In genomic region chr16:72068930-72069329, GRCh38 we compare ENCODE assay signal across 1 cellular context.
TF ChIP-seq lines count a peak whose summit lies in the region.

No MANE protein-coding gene starts in this region.

TF ChIP-seq in IMR-90, 13 proteins besides CTCF, POLR2A, EP300 and RAD21:
- TF ChIP-seq RCOR1 (IDR thresholded peaks at IDR 0.05; ENCODE audit: insufficient replicate concordance, low read length), result no peak
- TF ChIP-seq SMC3 (IDR thresholded peaks at IDR 0.05; ENCODE audit: low read depth, low read length), result no peak
- no peak for TF ChIP-seq MAZ (IDR thresholded peaks at IDR 0.05; ENCODE audit: borderline replicate concordance, low read depth, low read length)
- no peak for TF ChIP-seq ELK1 (IDR thresholded peaks at IDR 0.05; ENCODE audit: borderline replicate concordance, low read depth, low read length)
- TF ChIP-seq MXI1 (IDR thresholded peaks at IDR 0.05; ENCODE audit: borderline replicate concordance, low read depth, low read length), result no peak
- TF ChIP-seq CEBPB (IDR thresholded peaks at IDR 0.05; ENCODE audit: low read depth, low read length), result no peak
- TF ChIP-seq FOS (IDR thresholded peaks at IDR 0.05; ENCODE audit: low read depth, low read length), result no peak
- no peak for TF ChIP-seq BHLHE40 (IDR thresholded peaks at IDR 0.05; ENCODE audit: low read depth, low read length)
- TF ChIP-seq MAFK (IDR thresholded peaks at IDR 0.05; ENCODE audit: low read depth, low read length), result no peak
- TF ChIP-seq NFE2L2 (IDR thresholded peaks at IDR 0.05; ENCODE audit: low read depth, low read length), result no peak
- no peak for TF ChIP-seq RFX5 (IDR thresholded peaks at IDR 0.05; ENCODE audit: low read depth, low read length)
- TF ChIP-seq USF2 (IDR thresholded peaks at IDR 0.05; ENCODE audit: low read depth, low read length), result no peak
- TF ChIP-seq CHD1 (IDR thresholded peaks at IDR 0.05; ENCODE audit: low read depth, low read length), result no peak
